14 cellular contexts compared by ENCODE assay signal in the genomic region with DNA sequence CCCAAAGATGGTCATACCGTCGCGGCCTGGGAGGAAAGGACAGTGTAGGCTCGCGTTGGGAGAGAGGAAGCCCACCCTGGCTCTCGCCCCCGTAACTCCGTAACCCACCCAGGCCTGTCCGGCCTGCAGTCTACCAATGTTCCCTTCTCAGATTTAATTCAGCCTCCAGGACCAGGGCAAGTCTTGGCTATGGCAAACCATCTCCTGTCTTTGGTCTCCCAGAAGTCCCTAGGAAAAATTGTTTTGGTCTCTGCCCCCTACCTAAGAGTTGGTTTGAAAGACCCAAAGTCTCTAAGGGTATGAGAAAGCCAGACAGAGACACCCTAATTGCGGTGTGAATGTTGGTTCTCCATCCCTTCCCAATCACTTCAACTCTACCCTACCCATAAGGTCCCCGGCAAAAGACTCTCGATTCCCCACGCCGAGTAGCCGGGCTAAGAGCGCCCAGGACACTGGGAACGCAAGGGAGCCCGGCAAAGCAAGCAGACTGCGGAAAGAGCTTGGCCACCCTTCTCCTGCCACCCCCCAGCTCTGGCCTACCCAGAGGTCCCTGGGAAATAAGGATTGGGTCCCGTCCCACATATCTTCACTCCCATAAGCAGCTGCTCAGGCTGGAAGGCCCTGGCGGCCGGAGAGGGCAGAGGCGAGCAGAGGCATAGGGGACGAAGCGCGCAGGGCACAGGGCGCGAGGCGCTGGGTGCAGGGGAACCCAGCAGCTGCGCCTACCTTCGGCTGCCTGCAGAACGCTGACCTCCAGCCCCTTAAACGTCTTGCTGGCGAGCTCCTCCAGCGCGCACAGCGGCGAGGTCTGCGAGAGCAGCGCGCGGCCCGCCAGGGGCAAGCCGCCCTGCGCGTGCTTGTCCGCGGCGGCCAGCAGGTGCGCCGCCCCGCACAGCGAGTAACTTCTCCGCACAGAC. TPM values are rescaled to one million over a fixed set of nuclear protein-coding genes. Genes with fewer than 3 reads are reported as not detected.
DNase-seq lines count a peak whose midpoint lies in the region; ATAC-seq, FAIRE-seq and TF ChIP-seq lines count a peak whose summit lies in the region.
"Had no signal": no experiment of that assay in that cellular context is flagged by ENCODE, and none has a peak within 500 bp of the region (broad histone marks: within the 10 kb centered on the region; RNA-seq: fewer than 3 reads in every experiment).

No MANE protein-coding gene starts in this region.

- H3K27ac ChIP-seq in PC-3 (ENCODE audit: low read length) (no peak overlapping the region), pancreas (no peak overlapping the region), thyroid gland (no peak overlapping the region)
- H3K27ac ChIP-seq: gastroesophageal sphincter had no signal

- FAIRE-seq in pancreas (lab: Jason Lieb, UNC): no peak

- no peak overlapping the region for H3K4me3 ChIP-seq in PC-3 (ENCODE audit: low read length)
- no peak overlapping the region for H3K4me3 ChIP-seq in cardiac fibroblast (replicated peaks in 1 of 2; ENCODE audit: low read depth in 2 of 2, low read length in 2 of 2)
- peak overlapping the region in 2 of 4 donors; percentile 11 to 29 for H3K4me3 ChIP-seq in pancreas
- H3K4me3 ChIP-seq in thyroid gland (replicated peaks in 1 of 3): no peak overlapping the region

- H2AFZ ChIP-seq in PC-3 (ENCODE audit: low read length): no peak overlapping the region

- CTCF ChIA-PET in PC-3 (lab: Charles Lee): no interaction called here

- no peak for TF ChIP-seq POLR2A in thyroid gland (IDR thresholded peaks at IDR 0.05)

- H3K9ac ChIP-seq in PC-3 (ENCODE audit: low read length): no peak overlapping the region

- H3K27me3 ChIP-seq in PC-3 (ENCODE audit: low read length): peaks cover 99% of the 10 kb centered on the region
- H3K27me3 ChIP-seq in pancreas: peaks cover 0 to 58% (median 21%) of the 10 kb centered on the region in 4 donors
- H3K27me3 ChIP-seq in thyroid gland: peaks cover 68% of the 10 kb centered on the region

- TF ChIP-seq CTCF in PC-3 (conservative IDR thresholded peaks at IDR 0.05; ENCODE audit: low read depth, low read length) (no peak), cardiac fibroblast (IDR thresholded peaks at IDR 0.05; ENCODE audit: low read depth, low read length) (peak; percentile 9), pancreas (IDR thresholded peaks at IDR 0.05) (no peak), thyroid gland (IDR thresholded peaks at IDR 0.05) (no peak)

- peak overlapping the region; percentile 81; the same call in 1 of the 2 replicates for H3K4me2 ChIP-seq in PC-3 (ENCODE audit: low read length)

- peak; percentile 60 for DNase-seq in NCI-H2227 (lab: John Stamatoyannopoulos, UW; ENCODE audit: unreplicated experiment)
- no peak for DNase-seq in NCI-H2227 treated with DMSO at 0.1 percent for 48 hours (lab: John Stamatoyannopoulos, UW)
- DNase-seq in PC-3: no peak
- no peak for DNase-seq in cardiac fibroblast (ENCODE audit: low read depth in 2 of 2)
- DNase-seq in pancreas: no peak
- DNase-seq in thyroid gland: no peak
- DNase-seq in midbrain (lab: John Stamatoyannopoulos, UW): no peak
- DNase-seq: central memory CD4-positive, alpha-beta T cell; stimulated activated CD4-positive, alpha-beta T cell treated with anti-CD3 and anti-CD28 coated beads, Interleukin-2, amount 100 ng/mL, for 48 hours had no signal

- H3K9me2 ChIP-seq in PC-3 (replicated peaks; ENCODE audit: low read length): no peaks in the 10 kb centered on the region

- POLR2A ChIA-PET in PC-3 (lab: Charles Lee; ENCODE audit: unreplicated experiment): no interaction called here

- H3K9me3 ChIP-seq in PC-3 (ENCODE audit: low read length) (no peaks in the 10 kb centered on the region), pancreas (no peaks in the 10 kb centered on the region), thyroid gland (no peaks in the 10 kb centered on the region)
- H3K9me3 ChIP-seq: gastroesophageal sphincter had no signal

- no peak for ATAC-seq in PC-3
- peak in 3 of 4 donors; percentile 30 to 54 (median 49) for ATAC-seq in pancreas
- no peak for ATAC-seq in HG03135 (IDR thresholded peaks at IDR 0.05; ENCODE audit: unreplicated experiment)
- ATAC-seq: activated CD4-positive, CD25-positive, alpha-beta regulatory T cell treated with anti-CD3 and anti-CD28 coated beads, Interleukin-2, amount 50 U/mL, for 24 hours; gastroesophageal sphincter had no signal

- 6 to 8% methylated on average over 49 to 54 of the region's 54 CpGs for WGBS in pancreas, 2 donors
- 7 to 14% methylated on average over 21 to 24 of the region's 54 CpGs for WGBS in thyroid gland, 2 donors

- no peaks in the 10 kb centered on the region for H3F3A ChIP-seq in PC-3 (ENCODE audit: low read length, unreplicated experiment)

- no peaks in the 10 kb centered on the region for H3K36me3 ChIP-seq in PC-3 (ENCODE audit: low read depth, low read length)
- H3K36me3 ChIP-seq in pancreas: no peaks in the 10 kb centered on the region
- H3K36me3 ChIP-seq in thyroid gland: no peaks in the 10 kb centered on the region
- H3K36me3 ChIP-seq: gastroesophageal sphincter had no signal

- intact Hi-C loops in PC-3 (cut with micrococcal nuclease): no loop called here
- intact Hi-C loops in pancreas (cut with DNase I): no loop called here
- intact Hi-C loops in thyroid gland (cut with DNase I): no loop called here

- no peaks in the 10 kb centered on the region for H3K79me2 ChIP-seq in PC-3 (ENCODE audit: low read length)

- H4K20me1 ChIP-seq in PC-3 (ENCODE audit: low read length): no peaks in the 10 kb centered on the region

- BruUV-seq in PC-3 (replicated peaks; lab: Mats Ljungman, UMichigan): no TSS peak

- H3K4me1 ChIP-seq in PC-3 (ENCODE audit: insufficient read depth, low read length) (peaks cover 4% of the 10 kb centered on the region), pancreas (peaks cover 4 to 29% (median 18%) of the 10 kb centered on the region in 3 donors), thyroid gland (peaks cover 28 to 66% of the 10 kb centered on the region in 2 donors)

RNA-seq across cellular contexts. Expression of a gene that starts 1.2 kb away (rescaled TPM):
- total RNA-seq in PC-3 (2014; rRNA removed) (not detected in 2 replicates), pancreas (not detected), thyroid gland (not detected)
- polyA plus RNA-seq in pancreas: not detected
- total RNA-seq: gastroesophageal sphincter, lung microvascular endothelial cell, urinary bladder had no signal
- polyA plus RNA-seq: urinary bladder had no signal

Comparison
In these comparisons a context has a peak if more than half of its experiments do, and no peak if none do; other contexts are left out.
1. ATAC-seq: peak in pancreas (3 of 4); none in PC-3 (single experiment) and HG03135 (single experiment).